9 cellular contexts compared by ENCODE assay signal in the genomic region with DNA sequence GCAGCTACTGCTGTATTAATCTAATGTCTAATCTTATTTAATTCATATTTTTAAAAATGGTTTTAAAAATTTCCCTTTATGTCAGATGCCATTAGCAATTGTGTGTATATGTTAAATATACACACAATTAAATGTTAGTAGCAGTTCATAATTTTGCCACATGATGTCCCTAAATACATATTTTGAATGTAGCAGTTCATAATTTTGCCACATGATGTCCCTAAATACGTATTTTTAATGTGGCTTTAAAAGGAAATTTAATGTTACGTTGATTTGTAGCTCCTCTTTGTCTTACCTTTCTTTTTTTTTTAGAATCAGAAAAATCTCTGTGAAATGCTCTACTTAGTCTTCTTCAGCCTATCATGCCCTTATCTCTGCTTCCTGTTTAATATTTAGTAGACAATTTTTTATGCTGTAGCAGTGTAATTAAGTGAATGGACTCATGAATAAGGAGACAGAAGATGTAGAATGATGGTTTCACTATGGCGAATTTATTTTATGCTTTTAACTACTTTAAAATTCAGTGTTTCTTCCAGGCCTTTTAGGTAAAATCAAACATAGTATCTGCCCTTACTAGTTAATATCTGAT. TPM values are rescaled to one million over a fixed set of nuclear protein-coding genes. Genes with fewer than 3 reads are reported as not detected.
DNase-seq lines count a peak whose midpoint lies in the region; ATAC-seq, FAIRE-seq and TF ChIP-seq lines count a peak whose summit lies in the region.
"Had no signal": no experiment of that assay in that cellular context is flagged by ENCODE, and none has a peak within 500 bp of the region (broad histone marks: within the 10 kb centered on the region; RNA-seq: fewer than 3 reads in every experiment).

No MANE protein-coding gene starts in this region.

- no peak overlapping the region for H3T11ph ChIP-seq in H9 (ENCODE audit: low read length)

- no peaks in the 10 kb centered on the region for H3K23me2 ChIP-seq in H9 (ENCODE audit: insufficient read length, low read depth, low read length, poor library complexity, severe bottlenecking)

- H4K20me1 ChIP-seq in H9 (ENCODE audit: control insufficient read depth, insufficient read depth, insufficient read length), result no peaks in the 10 kb centered on the region

- H2BK120ac ChIP-seq in H9 (ENCODE audit: low read depth, low read length, poor library complexity, severe bottlenecking), result no peak overlapping the region

- H3K27me3 ChIP-seq in H9 (ENCODE audit: insufficient read depth, low read length) (no peaks in the 10 kb centered on the region), bronchial epithelial cell (ENCODE audit: control insufficient read depth, insufficient read depth, low read length) (no peaks in the 10 kb centered on the region)

- no peak overlapping the region for H3K23ac ChIP-seq in H9 (ENCODE audit: insufficient read length, low read depth, low read length)

- no peaks in the 10 kb centered on the region for H3K79me2 ChIP-seq in H9 (ENCODE audit: insufficient read depth, low read length)

- no CpG with 5 or more reads among the region's 3 CpGs for WGBS in H9 (ENCODE audit: extremely low coverage, insufficient read length, low lambda C conversion rate)

- H3K4me3 ChIP-seq in NB4 (ENCODE audit: low read depth, low read length), result no peak overlapping the region
- H3K4me3 ChIP-seq in bronchial epithelial cell (ENCODE audit: low read depth, low read length), result no peak overlapping the region

- DNase-seq in NCI-H2227 treated with DMSO at 0.1 percent for 48 hours (lab: John Stamatoyannopoulos, UW) (peak; percentile 1), NCI-H2227 (lab: John Stamatoyannopoulos, UW; ENCODE audit: unreplicated experiment) (no peak), H9 (no peak), NB4 (ENCODE audit: low read depth) (peak; percentile 39), bronchial epithelial cell (ENCODE audit: low read depth) (peak; percentile 58), nephron progenitor cell (no peak)
- no peak for DNase-seq in activated CD4-positive, alpha-beta T cell treated with anti-CD3 and anti-CD28 coated beads for 48 hours

- no peaks in the 10 kb centered on the region for H3K27me3 Mint-ChIP-seq in H9 (ENCODE audit: low read depth)
- no peaks in the 10 kb centered on the region for H3K27me3 Mint-ChIP-seq in nephron progenitor cell (ENCODE audit: low read depth, poor library complexity)
- H3K27me3 Mint-ChIP-seq: dendritic cell treated with granulocyte-macrophage colony-stimulating factor and Interleukin-4, amounts not matched to agents 40 ng/mL and 50 ng/mL, for 4 days had no signal

- H3K4me1 ChIP-seq in H9 (ENCODE audit: insufficient read depth, low read length), result no peaks in the 10 kb centered on the region

- no peaks in the 10 kb centered on the region for H3K9me3 ChIP-seq in H9 (ENCODE audit: control insufficient read depth, low read depth, low read length)

- no peak overlapping the region for H2BK5ac ChIP-seq in H9 (ENCODE audit: insufficient read length, low read length)

- no peak overlapping the region for H3K4me2 ChIP-seq in H9 (ENCODE audit: insufficient read depth, insufficient read length, low read length)

- no peak overlapping the region for H3K56ac ChIP-seq in H9 (ENCODE audit: insufficient read length, low read depth, low read length)

- H3K4me3 Mint-ChIP-seq in H9, result no peak overlapping the region
- H3K4me3 Mint-ChIP-seq in nephron progenitor cell, result no peak overlapping the region
- H3K4me3 Mint-ChIP-seq: dendritic cell treated with granulocyte-macrophage colony-stimulating factor and Interleukin-4, amounts not matched to agents 40 ng/mL and 50 ng/mL, for 4 days had no signal

- no peak overlapping the region for H3K18ac ChIP-seq in H9 (ENCODE audit: insufficient read length, low read depth, low read length)

- H3K9me3 Mint-ChIP-seq in H9 (peaks cover 0 to 2% of the 10 kb centered on the region in 2 experiments; a peak in 1 of 5 replicates), nephron progenitor cell (no peaks in the 10 kb centered on the region)
- H3K9me3 Mint-ChIP-seq: dendritic cell treated with granulocyte-macrophage colony-stimulating factor and Interleukin-4, amounts not matched to agents 40 ng/mL and 50 ng/mL, for 4 days had no signal

- TF ChIP-seq CTCF in H9 (conservative IDR thresholded peaks at IDR 0.05) (peak; percentile 61), NB4 (IDR thresholded peaks at IDR 0.05; ENCODE audit: low read depth, low read length) (peak; percentile 29), bronchial epithelial cell (IDR thresholded peaks at IDR 0.05; ENCODE audit: insufficient read depth, low read length, severe bottlenecking) (peak; percentile 42), nephron progenitor cell (IDR thresholded peaks at IDR 0.05) (peak; percentile 15)

- H4K5ac ChIP-seq in H9 (ENCODE audit: insufficient read length, low read depth, low read length), result no peak overlapping the region

- no peak overlapping the region for H3K9ac ChIP-seq in H9 (ENCODE audit: extremely low read depth, insufficient read length, low read length)

- no peak overlapping the region for H3K14ac ChIP-seq in H9 (ENCODE audit: insufficient read depth, low read length)

- H2AFZ ChIP-seq in H9 (ENCODE audit: low read length), result no peak overlapping the region

- H4K91ac ChIP-seq in H9 (ENCODE audit: insufficient read length, low read depth, low read length), result no peak overlapping the region

- no peak overlapping the region for H4K8ac ChIP-seq in H9 (replicated peaks; ENCODE audit: insufficient read length, low read depth, low read length)

- no peak for ATAC-seq in HG03045 (IDR thresholded peaks at IDR 0.05; ENCODE audit: unreplicated experiment)

- no peaks in the 10 kb centered on the region for H3K79me1 ChIP-seq in H9 (ENCODE audit: insufficient read depth, low read depth, low read length, poor library complexity, severe bottlenecking)

- H2AK5ac ChIP-seq in H9 (ENCODE audit: insufficient read length, low read length), result no peak overlapping the region

- H2BK20ac ChIP-seq in H9 (ENCODE audit: low read depth, low read length, poor library complexity, severe bottlenecking), result no peak overlapping the region

- H2BK15ac ChIP-seq in H9 (ENCODE audit: low read depth, low read length), result no peak overlapping the region

- H3K36me3 Mint-ChIP-seq in H9 (ENCODE audit: insufficient read depth in 1 of 3, low read depth in 3 of 3), result no peaks in the 10 kb centered on the region
- H3K36me3 Mint-ChIP-seq in nephron progenitor cell (ENCODE audit: low read depth), result no peaks in the 10 kb centered on the region

- H3K27ac Mint-ChIP-seq in H9 (no peak overlapping the region), nephron progenitor cell (no peak overlapping the region)
- H3K27ac Mint-ChIP-seq: dendritic cell treated with granulocyte-macrophage colony-stimulating factor and Interleukin-4, amounts not matched to agents 40 ng/mL and 50 ng/mL, for 4 days had no signal

- H3K4me1 Mint-ChIP-seq in H9 (no peaks in the 10 kb centered on the region), nephron progenitor cell (no peaks in the 10 kb centered on the region)

- TF ChIP-seq POLR2A in NB4 (IDR thresholded peaks at IDR 0.05; ENCODE audit: extremely low read depth, insufficient read length), result no peak

- H2BK12ac ChIP-seq in H9 (ENCODE audit: insufficient read length, low read depth, low read length), result no peak overlapping the region

- no peak overlapping the region for H3K4ac ChIP-seq in H9 (ENCODE audit: low read depth, low read length)

- no peaks in the 10 kb centered on the region for H3K36me3 ChIP-seq in bronchial epithelial cell (ENCODE audit: control insufficient read depth, insufficient read depth, low read length)

- no peak overlapping the region for H3K27ac ChIP-seq in H9 (ENCODE audit: insufficient read length, low read depth, low read length)

- FAIRE-seq in bronchial epithelial cell (lab: Jason Lieb, UNC), result no peak

RNA-seq across cellular contexts. Expression of a gene that starts 26.1 kb away (rescaled TPM):
- total RNA-seq in H9 (2021), result 0.17 and 0.33 TPM in 2 replicates
- 0.26 and 0.53 TPM in 2 replicates for total RNA-seq in bronchial epithelial cell

Comparison
In these comparisons a context has a peak if more than half of its experiments do, and no peak if none do; other contexts are left out.
1. DNase-seq: peak in NCI-H2227 treated with DMSO at 0.1 percent for 48 hours (single experiment), NB4 (single experiment) and bronchial epithelial cell (single experiment); none in NCI-H2227 (single experiment), H9 (single experiment), nephron progenitor cell (single experiment) and activated CD4-positive, alpha-beta T cell treated with anti-CD3 and anti-CD28 coated beads for 48 hours (single experiment).
2. Peak in every context shown above with its lines, with median percentiles within 50 percentile points of each other: CTCF ChIP-seq.